8 cellular contexts compared by ENCODE assay signal in the genomic region with DNA sequence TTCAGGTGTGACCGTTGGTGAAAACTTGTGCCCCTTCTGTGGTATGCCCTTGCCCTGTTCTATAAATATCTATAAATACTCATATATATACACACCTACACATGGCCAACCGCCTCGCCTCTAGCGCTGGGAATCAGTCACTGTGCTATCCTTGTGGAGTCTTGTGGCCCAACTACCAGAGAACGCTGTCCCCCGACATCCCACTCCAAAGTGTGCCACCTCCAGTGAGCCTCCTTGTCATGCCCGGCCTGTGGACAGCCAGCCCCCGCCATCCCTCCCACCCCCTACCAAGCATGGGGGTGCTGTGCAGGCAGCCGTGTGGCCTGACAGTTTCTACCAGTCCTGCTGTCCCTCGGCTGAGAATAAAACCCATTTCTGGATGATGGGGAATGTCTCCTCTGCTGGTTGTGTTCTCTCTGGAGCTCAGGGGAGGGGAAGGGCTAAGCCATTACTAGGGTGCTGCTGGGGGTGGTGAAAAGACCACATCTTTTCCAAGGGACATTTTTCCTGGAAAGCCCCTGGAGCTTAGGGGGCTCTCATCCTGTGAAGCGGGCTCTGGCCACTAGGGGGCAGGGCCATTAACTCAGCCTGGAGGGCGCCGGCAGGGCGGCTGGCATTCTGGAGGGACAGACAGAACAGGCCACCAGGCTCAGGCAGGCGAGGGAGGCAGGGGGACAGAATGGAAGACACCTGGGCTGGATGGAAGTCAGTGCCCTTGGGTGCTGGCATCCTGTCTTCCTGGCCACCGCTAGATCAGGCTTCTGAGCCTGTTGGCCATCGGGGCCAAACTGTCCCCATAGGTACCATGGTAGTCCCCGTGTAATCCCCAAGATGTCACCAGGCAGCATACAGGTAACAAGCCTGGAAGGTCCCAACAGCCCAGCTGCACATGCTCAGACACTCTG. TPM values are rescaled to one million over a fixed set of nuclear protein-coding genes. Genes with fewer than 3 reads are reported as not detected.
DNase-seq lines count a peak whose midpoint lies in the region; ATAC-seq and TF ChIP-seq lines count a peak whose summit lies in the region.

No MANE protein-coding gene starts in this region.

- no peak overlapping the region for H3K9ac ChIP-seq in mesenchymal stem cell (ENCODE audit: low read length)

- H2AK5ac ChIP-seq in mesenchymal stem cell (ENCODE audit: low read length, severe bottlenecking) = no peak overlapping the region

- peaks cover 72 to 85% of the 10 kb centered on the region in 2 experiments for H3K36me3 ChIP-seq in mesenchymal stem cell (ENCODE audit: control insufficient read depth in 1 of 2, insufficient read depth in 2 of 2, low read depth in 1 of 2, low read length in 2 of 2)

- H4K8ac ChIP-seq in mesenchymal stem cell (ENCODE audit: low read length) = peak overlapping the region; percentile 66

- no peak overlapping the region for H3K18ac ChIP-seq in mesenchymal stem cell (ENCODE audit: low read depth in 1 of 2, low read length in 2 of 2)

- no peak overlapping the region for H2AFZ ChIP-seq in mesenchymal stem cell (ENCODE audit: low read depth, low read length)

- H3K27ac ChIP-seq in mesenchymal stem cell (ENCODE audit: low read length, poor library complexity, severe bottlenecking) = no peak overlapping the region

- no peak for ATAC-seq in HG02870 (IDR thresholded peaks at IDR 0.05; ENCODE audit: unreplicated experiment)

- H4K91ac ChIP-seq in mesenchymal stem cell (ENCODE audit: low read length) = no peak overlapping the region

- H3K36me3 Mint-ChIP-seq in activated CD4-positive, alpha-beta T cell treated with anti-CD3 and anti-CD28 coated beads, Interleukin-2, amount 10 ng/mL, durations not matched to agents 24 days and 14 days (ENCODE audit: low read depth) = peaks cover 9% of the 10 kb centered on the region

- peaks cover 2% of the 10 kb centered on the region for H3K79me1 ChIP-seq in mesenchymal stem cell (replicated peaks; ENCODE audit: low read length, poor library complexity, severe bottlenecking)

- no peak overlapping the region for H3K4me3 Mint-ChIP-seq in activated CD4-positive, alpha-beta T cell treated with anti-CD3 and anti-CD28 coated beads, Interleukin-2, amount 10 ng/mL, durations not matched to agents 24 days and 14 days

- H2BK5ac ChIP-seq in mesenchymal stem cell (ENCODE audit: low read depth, low read length, poor library complexity, severe bottlenecking) = no peak overlapping the region

- H3K4me3 ChIP-seq in NB4 (ENCODE audit: low read depth, low read length) (no peak overlapping the region), mesenchymal stem cell (ENCODE audit: insufficient read depth in 1 of 2, low read depth in 1 of 2, low read length in 2 of 2) (no peak overlapping the region)

- peaks cover 15% of the 10 kb centered on the region for H3K27me3 Mint-ChIP-seq in activated CD4-positive, alpha-beta T cell treated with anti-CD3 and anti-CD28 coated beads, Interleukin-2, amount 10 ng/mL, durations not matched to agents 24 days and 14 days

- no peak overlapping the region for H3K4ac ChIP-seq in mesenchymal stem cell (ENCODE audit: low read depth in 1 of 2, low read length in 2 of 2)

- peaks cover 3% of the 10 kb centered on the region for H3K4me1 Mint-ChIP-seq in activated CD4-positive, alpha-beta T cell treated with anti-CD3 and anti-CD28 coated beads, Interleukin-2, amount 10 ng/mL, durations not matched to agents 24 days and 14 days

- no peak overlapping the region for H3K14ac ChIP-seq in mesenchymal stem cell (ENCODE audit: low read length in 2 of 2)

- H3K23ac ChIP-seq in mesenchymal stem cell (ENCODE audit: low read length in 2 of 2) = no peak overlapping the region

- peak; percentile 94 for TF ChIP-seq CTCF in NB4 (IDR thresholded peaks at IDR 0.05; ENCODE audit: low read depth, low read length)

- no peak for TF ChIP-seq POLR2A in NB4 (IDR thresholded peaks at IDR 0.05; ENCODE audit: extremely low read depth, insufficient read length)

- H2BK120ac ChIP-seq in mesenchymal stem cell (ENCODE audit: low read depth, low read length) = no peak overlapping the region

- H3K4me2 ChIP-seq in mesenchymal stem cell (ENCODE audit: low read length, poor library complexity, severe bottlenecking) = no peak overlapping the region

- H3K27ac Mint-ChIP-seq in activated CD4-positive, alpha-beta T cell treated with anti-CD3 and anti-CD28 coated beads, Interleukin-2, amount 10 ng/mL, durations not matched to agents 24 days and 14 days = no peak overlapping the region

- WGBS in mesenchymal stem cell = 66% methylated on average over 17 of the region's 18 CpGs

- no peak overlapping the region for H2BK15ac ChIP-seq in mesenchymal stem cell (ENCODE audit: low read depth, poor library complexity, severe bottlenecking)

- H3K9me3 ChIP-seq in mesenchymal stem cell (ENCODE audit: control insufficient read depth, low read length) = no peaks in the 10 kb centered on the region

- no peaks in the 10 kb centered on the region for H3K27me3 ChIP-seq in mesenchymal stem cell (ENCODE audit: control insufficient read depth in 1 of 2, insufficient read depth in 1 of 2, low read length in 2 of 2)

- H2BK12ac ChIP-seq in mesenchymal stem cell (ENCODE audit: low read length in 2 of 2) = no peak overlapping the region

- intact Hi-C loops in activated CD4-positive, alpha-beta T cell treated with anti-CD3 and anti-CD28 coated beads, Interleukin-2, amount 10 ng/mL, durations not matched to agents 24 days and 14 days (cut with micrococcal nuclease) = no loop called here

- peaks cover 26% of the 10 kb centered on the region for H3K4me1 ChIP-seq in mesenchymal stem cell (ENCODE audit: control insufficient read depth, insufficient read depth, low read depth, low read length)

- no peaks in the 10 kb centered on the region for H3K9me3 Mint-ChIP-seq in activated CD4-positive, alpha-beta T cell treated with anti-CD3 and anti-CD28 coated beads, Interleukin-2, amount 10 ng/mL, durations not matched to agents 24 days and 14 days

- DNase-seq in NCI-H1436 (lab: John Stamatoyannopoulos, UW) = peak; percentile 51
- no peak for DNase-seq in NCI-H1436 treated with DMSO at 0.1 percent for 48 hours (lab: John Stamatoyannopoulos, UW)
- DNase-seq in NB4 (ENCODE audit: low read depth) = peak; percentile 57
- DNase-seq in activated CD4-positive, alpha-beta T cell treated with anti-CD3 and anti-CD28 coated beads, Interleukin-2, amount 10 ng/mL, durations not matched to agents 24 days and 14 days = peak; percentile 86
- DNase-seq in dermis blood vessel endothelial cell = peak; percentile 77
- peak; percentile 73 for DNase-seq in mesenchymal stem cell
- DNase-seq in stimulated activated CD8-positive, alpha-beta memory T cell treated with anti-CD3 and anti-CD28 coated beads, Interleukin-7, amount 100 ng/mL, for 24 hours (ENCODE audit: low read depth) = peak; percentile 35

RNA-seq across cellular contexts. Expression of gene GOLGA2, which starts 20.7 kb away (rescaled TPM):
- 44.1 and 50.4 TPM in 2 replicates for total RNA-seq in activated CD4-positive, alpha-beta T cell treated with anti-CD3 and anti-CD28 coated beads, Interleukin-2, amount 10 ng/mL, durations not matched to agents 24 days and 14 days
- 68.6 and 76.2 TPM in 2 replicates for total RNA-seq in dermis blood vessel endothelial cell
- polyA plus RNA-seq in mesenchymal stem cell (2013, experiment 1 of 2) = 109 TPM
- 102 TPM for polyA plus RNA-seq in mesenchymal stem cell (2013, experiment 2 of 2)

RNA-seq across cellular contexts. Expression of gene SWI5, which starts 21.0 kb away (rescaled TPM):
- 13.6 and 14.3 TPM in 2 replicates for total RNA-seq in activated CD4-positive, alpha-beta T cell treated with anti-CD3 and anti-CD28 coated beads, Interleukin-2, amount 10 ng/mL, durations not matched to agents 24 days and 14 days
- total RNA-seq in dermis blood vessel endothelial cell = 26.9 and 29.1 TPM in 2 replicates
- polyA plus RNA-seq in mesenchymal stem cell (2013, experiment 1 of 2) = 35.0 TPM
- polyA plus RNA-seq in mesenchymal stem cell (2013, experiment 2 of 2) = 33.3 TPM

RNA-seq across cellular contexts. Expression of gene DNM1, which starts 51.9 kb away (rescaled TPM):
- 0.95 and 1.5 TPM in 2 replicates for total RNA-seq in activated CD4-positive, alpha-beta T cell treated with anti-CD3 and anti-CD28 coated beads, Interleukin-2, amount 10 ng/mL, durations not matched to agents 24 days and 14 days
- 0.17 and 0.33 TPM in 2 replicates for total RNA-seq in dermis blood vessel endothelial cell
- 5.9 TPM for polyA plus RNA-seq in mesenchymal stem cell (2013, experiment 1 of 2)
- polyA plus RNA-seq in mesenchymal stem cell (2013, experiment 2 of 2) = 5.2 TPM
